9 cellular contexts compared by ENCODE assay signal in the genomic region with DNA sequence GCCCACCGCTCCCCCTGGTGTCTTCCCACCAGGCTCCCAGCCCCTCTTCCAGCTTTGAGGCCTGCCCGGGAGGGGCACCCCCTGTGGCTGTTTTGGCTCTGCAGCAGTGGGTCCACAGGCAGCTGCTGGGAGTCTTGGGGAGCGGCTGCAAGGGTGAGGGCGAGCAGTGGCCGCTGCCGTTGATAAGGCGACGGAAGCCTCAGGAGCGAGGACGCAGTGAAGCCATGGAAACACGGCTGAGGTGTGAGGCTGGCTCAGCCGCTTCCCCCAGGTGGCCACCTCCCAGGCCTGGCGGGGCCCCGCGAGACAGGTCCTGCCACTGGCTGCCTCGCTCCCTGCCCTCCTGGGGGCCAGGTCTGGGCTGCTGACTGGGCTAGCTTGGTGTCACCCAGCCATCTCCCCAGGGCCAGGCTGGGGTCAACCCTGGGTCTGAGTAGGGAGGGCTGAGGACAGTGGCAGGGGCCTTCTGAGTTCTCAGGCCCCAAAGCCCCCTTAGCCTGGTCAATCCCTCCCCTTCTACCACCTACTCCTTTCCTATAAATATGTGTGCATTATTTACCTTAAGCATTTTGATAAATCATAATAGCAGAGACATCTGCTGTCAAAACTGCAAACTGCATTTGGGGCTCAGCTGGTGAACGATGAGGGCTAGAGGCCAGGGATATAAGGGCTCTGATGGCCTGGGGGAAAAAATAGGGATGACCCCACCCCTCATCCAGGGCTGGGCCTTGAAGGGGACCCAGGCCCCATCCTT. TPM values are rescaled to one million over a fixed set of nuclear protein-coding genes. Genes with fewer than 3 reads are reported as not detected.
DNase-seq lines count a peak whose midpoint lies in the region; ATAC-seq, FAIRE-seq and TF ChIP-seq lines count a peak whose summit lies in the region.
"Had no signal": no experiment of that assay in that cellular context is flagged by ENCODE, and none has a peak within 500 bp of the region (broad histone marks: within the 10 kb centered on the region; RNA-seq: fewer than 3 reads in every experiment).

No MANE protein-coding gene starts in this region.

- intact Hi-C loops in HepG2 (cut with micrococcal nuclease; ENCODE audit: unreplicated experiment) (loop anchor here (1.0 to 5.0 kb wide), 3 partner anchors 19 to 77 kb away; no protein-coding TSS in a partner anchor), uterus (cut with DNase I; ENCODE audit: low total_unique reads) (loop anchor here (2.0 kb wide), 1 partner anchor 55 kb away; no protein-coding TSS in a partner anchor)

- DNase-seq in EH (ENCODE audit: low read depth) (peak; percentile 50), Karpas-422 (peak; percentile 76), brain microvascular endothelial cell (no peak), HepG2 (ENCODE audit: low spot score) (no peak), uterus (no peak), NCI-H2029 (lab: John Stamatoyannopoulos, UW) (no peak), NCI-H1105 (lab: John Stamatoyannopoulos, UW) (no peak)

- H3K36me3 ChIP-seq in Karpas-422 (ENCODE audit: insufficient read depth, low read length) (no peaks in the 10 kb centered on the region), brain microvascular endothelial cell (replicated peaks) (peaks cover 3% of the 10 kb centered on the region), HepG2 (replicated peaks in 1 of 2; ENCODE audit: control insufficient read depth in 1 of 2, insufficient read depth in 2 of 2, low read length in 2 of 2) (no peaks in the 10 kb centered on the region), uterus (no peaks in the 10 kb centered on the region)

- no peak overlapping the region for H3K4me3 ChIP-seq in Karpas-422 (ENCODE audit: low read length)
- H3K4me3 ChIP-seq in brain microvascular endothelial cell (ENCODE audit: low read depth, low read length), result no peak overlapping the region
- peak overlapping the region in 1 of 3 experiments; percentile 46; a peak in 1 of 6 replicates for H3K4me3 ChIP-seq in HepG2 (replicated peaks in 1 of 3; ENCODE audit: insufficient read depth in 1 of 3, low read depth in 2 of 3, low read length in 3 of 3)
- no peak overlapping the region for H3K4me3 ChIP-seq in uterus

- in situ Hi-C loops in brain microvascular endothelial cell (cut with HindIII; ENCODE audit: low pct_ligation_motif_present, low sequenced_read_pairs) (loop anchor here (10.0 kb wide), 1 partner anchor 65 kb away; no protein-coding TSS in a partner anchor), HepG2 (cut with HindIII; ENCODE audit: extremely low pct_ligation_motif_present, low pct_unique_long_range_greater_than_20kb) (no loop called here)

- CTCF ChIA-PET in HepG2 (lab: Yijun Ruan, JAX; ENCODE audit: low intra/inter-chr PET ratio, low total read pairs), result interaction anchor here (1.7 to 2.6 kb wide), 3 partner anchors 54 to 76 kb away, joined by 6 to 16 read pairs (median 10); no protein-coding TSS in a partner anchor

- no peak overlapping the region for H3K9ac ChIP-seq in Karpas-422 (ENCODE audit: low read length)
- no peak overlapping the region for H3K9ac ChIP-seq in HepG2 (ENCODE audit: insufficient read depth, low read depth, low read length)

- H2AFZ ChIP-seq in Karpas-422 (ENCODE audit: low read length) (no peak overlapping the region), HepG2 (ENCODE audit: low read length) (no peak overlapping the region)

- TF ChIP-seq EP300 in HepG2 (IDR thresholded peaks at IDR 0.05; ENCODE audit: low read depth in 2 of 2, low read length in 2 of 2) (no peak), HepG2 (CRISPR knock-in tag; IDR thresholded peaks at IDR 0.05; ENCODE audit: borderline replicate concordance) (no peak)

- TF ChIP-seq CTCF in brain microvascular endothelial cell (IDR thresholded peaks at IDR 0.05; ENCODE audit: low read depth, low read length, missing control alignments) (peak; percentile 74), HepG2 (CRISPR knock-in tag; IDR thresholded peaks at IDR 0.05) (peak; percentile 63), uterus (IDR thresholded peaks at IDR 0.05) (peak; percentile 43 to 57 (median 55))

- H3K9me3 ChIP-seq in Karpas-422 (ENCODE audit: low read length) (no peaks in the 10 kb centered on the region), HepG2 (ENCODE audit: low read length) (no peaks in the 10 kb centered on the region), uterus (no peaks in the 10 kb centered on the region)

- no peak for FAIRE-seq in HepG2 (lab: Jason Lieb, UNC)
- FAIRE-seq: TTC549 had no signal

- H3K9me2 ChIP-seq in Karpas-422 (replicated peaks; ENCODE audit: insufficient read depth, low read length), result no peaks in the 10 kb centered on the region

- WGBS in HepG2 (ENCODE audit: low lambda C conversion rate), result 47% methylated on average over 3 of the region's 17 CpGs

- no TSS peak for BruUV-seq in HepG2 (replicated peaks; lab: Mats Ljungman, UMichigan)

- H3K79me2 ChIP-seq in Karpas-422 (ENCODE audit: low read length) (no peaks in the 10 kb centered on the region), HepG2 (ENCODE audit: insufficient read depth, low read length) (no peaks in the 10 kb centered on the region)

- TF ChIP-seq POLR2A in HepG2 (IDR thresholded peaks at IDR 0.05; ENCODE audit: insufficient read depth in 1 of 2, low read depth in 2 of 2, low read length in 2 of 2), result no peak
- TF ChIP-seq POLR2A in uterus (IDR thresholded peaks at IDR 0.05), result no peak

- H3K27me3 ChIP-seq in Karpas-422 (ENCODE audit: low read length), result no peaks in the 10 kb centered on the region
- no peaks in the 10 kb centered on the region for H3K27me3 ChIP-seq in brain microvascular endothelial cell (replicated peaks)
- no peaks in the 10 kb centered on the region for H3K27me3 ChIP-seq in HepG2 (ENCODE audit: control insufficient read depth in 1 of 2, insufficient read depth in 2 of 2, low read length in 2 of 2)
- no peaks in the 10 kb centered on the region for H3K27me3 ChIP-seq in uterus

- H3K27ac ChIP-seq in Karpas-422 (ENCODE audit: low read length), result no peak overlapping the region
- peak overlapping the region; percentile 60 for H3K27ac ChIP-seq in brain microvascular endothelial cell
- H3K27ac ChIP-seq in HepG2 (ENCODE audit: extremely low read length, insufficient read depth, low read length), result no peak overlapping the region
- peak overlapping the region; percentile 34 to 73 for H3K27ac ChIP-seq in uterus

- TF ChIP-seq RAD21 in HepG2 (CRISPR knock-in tag; IDR thresholded peaks at IDR 0.05), result no peak

- ATAC-seq in HepG2, result peak; percentile 47
- no peak for ATAC-seq in HG02973 (IDR thresholded peaks at IDR 0.05; ENCODE audit: unreplicated experiment)

- H3K4me1 ChIP-seq in Karpas-422 (ENCODE audit: low read length) (peaks cover 19% of the 10 kb centered on the region), HepG2 (ENCODE audit: insufficient read depth, low read length) (peaks cover 82% of the 10 kb centered on the region), uterus (peaks cover 0 to 21% of the 10 kb centered on the region in 2 donors)

- no peak overlapping the region for H3K4me2 ChIP-seq in Karpas-422 (ENCODE audit: low read depth, low read length, poor library complexity, severe bottlenecking)
- peak overlapping the region; percentile 63 for H3K4me2 ChIP-seq in HepG2 (ENCODE audit: low read depth, low read length)

- POLR2A ChIA-PET in HepG2 (lab: Yijun Ruan, JAX), result interaction anchor here (1.0 to 1.8 kb wide), 5 partner anchors 18 to 58 kb away, joined by 3 to 5 read pairs (median 4); a partner anchor contains a TSS

- H4K20me1 ChIP-seq in Karpas-422 (ENCODE audit: insufficient read depth, low read depth, low read length) (0 out of 2 replicates have a peak, but pooled peaks cover 7% of the 10 kb centered on the region), HepG2 (ENCODE audit: insufficient read depth, low read length) (no peaks in the 10 kb centered on the region)

RNA-seq across cellular contexts. Expression of a gene that starts 41.7 kb away (rescaled TPM):
- total RNA-seq in Karpas-422 (2014; rRNA removed; shearing (Covaris generic); ENCODE audit: low replicate concordance), result 2.8 and 2.9 TPM in 2 replicates
- total RNA-seq in HepG2 (2016; rRNA removed; fragmentation: Illumina TruSeq; extraction: Trizol) (30.7 and 33.0 TPM in 2 replicates), uterus (10 to 100 TPM in 3 of 4 donors, 1 to 10 TPM in 1; 3.3 to 51.3 (median 35.0) TPM)
- total RNA-seq in HepG2 (2016; cell fraction: cytosol; rRNA removed; fragmentation: Illumina TruSeq; extraction: Trizol; ENCODE audit: low read depth), result 7.4 and 8.6 TPM in 2 replicates
- 30.5 and 33.5 TPM in 2 replicates for total RNA-seq in HepG2 (2016; cell fraction: insoluble cytoplasmic fraction; rRNA removed; fragmentation: Illumina TruSeq; extraction: Trizol)
- 32.7 and 37.9 TPM in 2 replicates for total RNA-seq in HepG2 (2016; cell fraction: membrane; rRNA removed; fragmentation: Illumina TruSeq; extraction: Trizol)
- 17.6 and 21.1 TPM in 2 replicates for total RNA-seq in HepG2 (2016; cell fraction: nucleus; rRNA removed; fragmentation: Illumina TruSeq; extraction: Trizol)
- 27.9 and 32.3 TPM in 2 replicates for polyA plus RNA-seq in HepG2 (2011; rRNA removed)
- 20.7 and 35.7 TPM in 2 replicates for polyA plus RNA-seq in HepG2 (2011; cell fraction: cytosol; rRNA removed)
- 20.0 and 30.1 TPM in 2 replicates for polyA plus RNA-seq in HepG2 (2011; cell fraction: nucleus; rRNA removed)
- 21.9 and 26.2 TPM in 2 replicates for polyA plus RNA-seq in HepG2 (2012)
- 7.7 and 8.6 TPM in 2 replicates for polyA plus RNA-seq in HepG2 (2016; cell fraction: cytosol; fragmentation: Illumina TruSeq; extraction: Trizol; ENCODE audit: low read depth)
- 46.9 and 51.9 TPM in 2 replicates for polyA plus RNA-seq in HepG2 (2016; cell fraction: insoluble cytoplasmic fraction; fragmentation: Illumina TruSeq; extraction: Trizol; ENCODE audit: low read depth)
- 30.1 and 31.3 TPM in 2 replicates for polyA plus RNA-seq in HepG2 (2016; cell fraction: membrane; fragmentation: Illumina TruSeq; extraction: Trizol; ENCODE audit: low read depth)
- 39.0 and 44.0 TPM in 2 replicates for polyA plus RNA-seq in HepG2 (2016; cell fraction: nucleus; fragmentation: Illumina TruSeq; extraction: Trizol; ENCODE audit: insufficient read depth, low read depth)
- polyA minus RNA-seq in HepG2 (2011; rRNA and poly(A)+ RNA removed; ENCODE audit: low replicate concordance), result 13.2 and 63.5 TPM in 2 replicates
- polyA minus RNA-seq in HepG2 (2011; cell fraction: cytosol; rRNA and poly(A)+ RNA removed), result 26.9 and 37.6 TPM in 2 replicates
- polyA minus RNA-seq in HepG2 (2011; cell fraction: nucleus; rRNA and poly(A)+ RNA removed), result 18.7 and 20.6 TPM in 2 replicates

Comparison
In these comparisons a context has a peak if more than half of its experiments do, and no peak if none do; other contexts are left out.
1. DNase-seq: peak in EH (single experiment) and Karpas-422 (single experiment); none in brain microvascular endothelial cell (single experiment), HepG2 (single experiment), uterus (0 of 2), NCI-H2029 (single experiment) and NCI-H1105 (single experiment).
2. H3K27ac ChIP-seq: peak in brain microvascular endothelial cell (single experiment) and uterus (2 of 2); none in Karpas-422 (single experiment) and HepG2 (single experiment).
3. Peak in every context shown above with its lines, with median percentiles within 50 percentile points of each other: CTCF ChIP-seq.